ENCODE assay signal across 8 cellular contexts in the genomic region with DNA sequence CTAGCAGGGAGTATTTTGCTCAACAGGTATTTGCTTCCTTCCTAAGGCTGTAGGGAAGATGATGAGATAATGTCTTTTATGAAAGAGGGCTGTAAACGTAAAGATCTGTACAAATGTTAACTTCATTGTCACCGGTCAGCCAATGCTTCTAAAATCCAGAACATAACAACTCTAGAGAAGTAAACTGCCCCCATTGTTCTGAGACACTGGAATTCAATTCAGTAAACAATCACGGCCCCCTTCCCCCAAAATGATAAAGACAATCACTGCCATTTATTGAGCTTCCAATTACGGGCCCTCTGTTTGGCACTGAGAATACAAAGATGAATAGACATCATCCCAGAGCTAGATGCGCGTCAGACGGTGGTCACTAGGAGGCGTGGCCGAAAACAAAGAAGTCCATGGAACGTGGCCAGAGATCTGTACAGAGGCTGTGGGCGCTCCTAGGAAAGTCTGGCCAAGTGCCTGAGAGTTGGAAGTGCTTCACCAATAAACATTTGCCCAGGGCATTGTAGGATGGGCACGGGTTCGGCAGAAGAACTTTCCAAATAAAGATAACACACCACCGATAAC. TPM values are rescaled to one million over a fixed set of nuclear protein-coding genes. Genes with fewer than 3 reads are reported as not detected.
A peak's percentile ranks its signal among the peaks of the same experiment; 100 is the strongest.
DNase-seq lines count a peak whose midpoint lies in the region; ATAC-seq, FAIRE-seq and TF ChIP-seq lines count a peak whose summit lies in the region.

No MANE protein-coding gene starts in this region.

- FAIRE-seq in bronchial epithelial cell (lab: Jason Lieb, UNC): no peak

- DNase-seq in AG10803 (ENCODE audit: low read depth) (peak; percentile 85), SHP77 (lab: John Stamatoyannopoulos, UW) (peak; percentile 59 to 75), bronchial epithelial cell (ENCODE audit: low read depth) (peak; percentile 84), sigmoid colon (peak; percentile 90)

- H3K9ac ChIP-seq in iPS-20b (ENCODE audit: low read depth, low read length): peak overlapping the region; percentile 100

- peak; percentile 7; the same call in 1 of the 2 replicates for TF ChIP-seq CTCF in AG10803 (conservative IDR thresholded peaks at IDR 0.05; ENCODE audit: low read length)
- TF ChIP-seq CTCF in bronchial epithelial cell (IDR thresholded peaks at IDR 0.05; ENCODE audit: insufficient read depth, low read length, severe bottlenecking): no peak
- TF ChIP-seq CTCF in sigmoid colon (IDR thresholded peaks at IDR 0.05): no peak

- H3K4me1 ChIP-seq in iPS-20b (ENCODE audit: insufficient read depth, low read length): peaks cover 4% of the 10 kb centered on the region; the same call in 1 of the 2 replicates
- peaks cover 0 to 26% (median 19%) of the 10 kb centered on the region in 4 donors for H3K4me1 ChIP-seq in sigmoid colon

- H3K36me3 ChIP-seq in bronchial epithelial cell (ENCODE audit: control insufficient read depth, insufficient read depth, low read length) (peaks cover 22% of the 10 kb centered on the region), iPS-20b (ENCODE audit: insufficient read depth, low read depth, low read length) (peaks cover 62% of the 10 kb centered on the region), sigmoid colon (peaks cover 19 to 44% (median 28%) of the 10 kb centered on the region in 4 donors)

- 2 to 4% methylated on average over 14 of the region's 14 CpGs for WGBS in sigmoid colon, 2 donors

- no peaks in the 10 kb centered on the region for H3K27me3 ChIP-seq in bronchial epithelial cell (ENCODE audit: control insufficient read depth, insufficient read depth, low read length)
- no peaks in the 10 kb centered on the region for H3K27me3 ChIP-seq in iPS-20b (ENCODE audit: insufficient read depth, low read length)
- no peaks in the 10 kb centered on the region for H3K27me3 ChIP-seq in sigmoid colon

- TF ChIP-seq RAD21 in Ishikawa (IDR thresholded peaks at IDR 0.05; ENCODE audit: low read depth): no peak

- no peak for TF ChIP-seq POLR2A in sigmoid colon (IDR thresholded peaks at IDR 0.05)

- peak overlapping the region; percentile 100 for H3K4me3 ChIP-seq in AG10803 (ENCODE audit: low read length)
- peak overlapping the region; percentile 81 for H3K4me3 ChIP-seq in bronchial epithelial cell (ENCODE audit: low read depth, low read length)
- peak overlapping the region; percentile 100 for H3K4me3 ChIP-seq in iPS-20b (ENCODE audit: low read length)
- H3K4me3 ChIP-seq in sigmoid colon: peak overlapping the region; percentile 62 to 89 (median 73)

- H3K27ac ChIP-seq in iPS-20b (ENCODE audit: low read length) (peak overlapping the region; percentile 100), sigmoid colon (peak overlapping the region; percentile 92 to 94 (median 93))

- ATAC-seq in GM18868 (IDR thresholded peaks at IDR 0.05; ENCODE audit: unreplicated experiment) (peak; percentile 15), GM21526 (IDR thresholded peaks at IDR 0.05; ENCODE audit: low FRiP score, unreplicated experiment) (no peak)

- intact Hi-C loops in sigmoid colon (cut with DNase I): loop anchor here (2.0 kb wide), 1 partner anchor 23 kb away; no protein-coding TSS in a partner anchor

- no peak for TF ChIP-seq EP300 in Ishikawa (IDR thresholded peaks at IDR 0.05; ENCODE audit: borderline replicate concordance)
- TF ChIP-seq EP300 in sigmoid colon (IDR thresholded peaks at IDR 0.05): no peak

- H3K9me3 ChIP-seq in iPS-20b (ENCODE audit: insufficient read depth, low read depth, low read length) (no peaks in the 10 kb centered on the region), sigmoid colon (no peaks in the 10 kb centered on the region)

TF ChIP-seq in Ishikawa, 13 proteins besides CTCF, POLR2A, EP300 and RAD21:
- peak; percentile 31; the same call in 1 of the 2 replicates for TF ChIP-seq NFIC (IDR thresholded peaks at IDR 0.05)
- TF ChIP-seq, protein P1, sequence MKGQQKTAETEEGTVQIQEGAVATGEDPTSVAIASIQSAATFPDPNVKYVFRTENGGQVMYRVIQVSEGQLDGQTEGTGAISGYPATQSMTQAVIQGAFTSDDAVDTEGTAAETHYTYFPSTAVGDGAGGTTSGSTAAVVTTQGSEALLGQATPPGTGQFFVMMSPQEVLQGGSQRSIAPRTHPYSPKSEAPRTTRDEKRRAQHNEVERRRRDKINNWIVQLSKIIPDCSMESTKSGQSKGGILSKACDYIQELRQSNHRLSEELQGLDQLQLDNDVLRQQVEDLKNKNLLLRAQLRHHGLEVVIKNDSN (IDR thresholded peaks at IDR 0.05): no peak
- no peak for TF ChIP-seq YY1 (IDR thresholded peaks at IDR 0.05; ENCODE audit: low read depth)
- TF ChIP-seq EGR1 (IDR thresholded peaks at IDR 0.05): no peak
- TF ChIP-seq CREB1 (IDR thresholded peaks at IDR 0.05; ENCODE audit: low read depth): no peak
- no peak for TF ChIP-seq TAF1 (IDR thresholded peaks at IDR 0.05; ENCODE audit: low read depth)

RNA-seq across cellular contexts. Expression of gene TMEM258, which starts 0.6 kb away (rescaled TPM):
- 61.3 and 159 TPM in 2 replicates for total RNA-seq in bronchial epithelial cell
- 10 to 100 TPM; 39.9 to 64.7 (median 57.4) TPM for total RNA-seq in sigmoid colon
- polyA plus RNA-seq in sigmoid colon: 100 to 1,000 TPM; 139 to 224 (median 148) TPM

RNA-seq across cellular contexts. Expression of gene FEN1, which starts 0.9 kb away (rescaled TPM):
- total RNA-seq in bronchial epithelial cell (5.9 and 9.7 TPM in 2 replicates), sigmoid colon (1 to 10 TPM; 5.3 to 8.0 (median 7.0) TPM)
- polyA plus RNA-seq in sigmoid colon: 10 to 100 TPM in 2 of 3 donors, 1 to 10 TPM in 1; 4.2 to 39.1 (median 11.3) TPM

RNA-seq across cellular contexts. Expression of gene FADS1, which starts 25.0 kb away (rescaled TPM):
- total RNA-seq in bronchial epithelial cell: 23.2 and 46.9 TPM in 2 replicates
- total RNA-seq in sigmoid colon: 10 to 100 TPM; 11.8 to 17.7 (median 16.6) TPM
- 10 to 100 TPM in 1 of 3 donors, 1 to 10 TPM in 2; 1.2 to 12.6 (median 2.1) TPM for polyA plus RNA-seq in sigmoid colon

RNA-seq across cellular contexts. Expression of gene FADS2, which starts 36.3 kb away (rescaled TPM):
- total RNA-seq in bronchial epithelial cell (15.2 and 34.2 TPM in 2 replicates), sigmoid colon (10 to 100 TPM in 3 of 4 donors, 1 to 10 TPM in 1; 4.1 to 45.4 (median 25.5) TPM)
- 10 to 100 TPM in 1 of 3 donors, 1 to 10 TPM in 2; 3.6 to 50.2 (median 3.7) TPM for polyA plus RNA-seq in sigmoid colon

RNA-seq across cellular contexts. Expression of gene MYRF, which starts 39.4 kb away (rescaled TPM):
- under 0.01 and 0.13 TPM in 2 replicates for total RNA-seq in bronchial epithelial cell
- total RNA-seq in sigmoid colon: under 1 TPM; under 0.01 to 0.83 (median 0.60) TPM
- polyA plus RNA-seq in sigmoid colon: 1 to 10 TPM in 2 of 3 donors, under 1 TPM in 1; 0.46 to 6.4 (median 1.8) TPM
